ENCODE assay signal across 8 cellular contexts in genomic region chrX:48896611-48897011, GRCh38. TPM values are rescaled to one million over a fixed set of nuclear protein-coding genes. Genes with fewer than 3 reads are reported as not detected.
DNase-seq lines count a peak whose midpoint lies in the region.

No MANE protein-coding gene starts in this region.

- WGBS in trophoblast cell (ENCODE audit: extremely low coverage, insufficient coverage, insufficient read length), result no CpG with 5 or more reads among the region's 9 CpGs

- H2BK12ac ChIP-seq in trophoblast cell (ENCODE audit: low read length), result no peak overlapping the region

- H3K9ac ChIP-seq in trophoblast cell (ENCODE audit: low read length), result peak overlapping the region; percentile 70

- H3K14ac ChIP-seq in trophoblast cell (ENCODE audit: low read length), result no peak overlapping the region

- H4K8ac ChIP-seq in trophoblast cell (ENCODE audit: low read depth, low read length), result no peak overlapping the region

- DNase-seq in NCI-H2227 (lab: John Stamatoyannopoulos, UW; ENCODE audit: unreplicated experiment), result peak; percentile 32
- DNase-seq in NCI-H2227 treated with DMSO at 0.1 percent for 48 hours (lab: John Stamatoyannopoulos, UW), result no peak
- peak; percentile 57 for DNase-seq in RPMI7951 (ENCODE audit: low read depth)
- no peak for DNase-seq in epithelial cell of prostate (ENCODE audit: low read depth, low spot score)
- no peak for DNase-seq in trophoblast cell
- DNase-seq in mesenteric fat pad (ENCODE audit: low spot score), result no peak
- no peak for DNase-seq in activated effector memory CD4-positive, alpha-beta T cell treated with anti-CD3 and anti-CD28 coated beads, Interleukin-2, amount 50 U/mL, for 16 hours
- DNase-seq in DMS 273 (lab: John Stamatoyannopoulos, UW; ENCODE audit: unreplicated experiment), result no peak

- no peaks in the 10 kb centered on the region for H3K27me3 ChIP-seq in trophoblast cell (ENCODE audit: insufficient read depth, low read length)

- H4K91ac ChIP-seq in trophoblast cell (ENCODE audit: low read depth, low read length), result no peak overlapping the region

- H2AFZ ChIP-seq in trophoblast cell (ENCODE audit: insufficient read depth, low read length, poor library complexity), result no peak overlapping the region

- H3K4me3 ChIP-seq in trophoblast cell (ENCODE audit: low read depth, low read length), result no peak overlapping the region

- H3K4ac ChIP-seq in trophoblast cell (ENCODE audit: low read depth, low read length), result peak overlapping the region; percentile 9

- peak overlapping the region; percentile 89 for H2AK5ac ChIP-seq in trophoblast cell (ENCODE audit: low read length)

- peaks cover 11% of the 10 kb centered on the region for H3K79me1 ChIP-seq in trophoblast cell (ENCODE audit: low read length)

- H3K79me2 ChIP-seq in trophoblast cell (ENCODE audit: control insufficient read depth, insufficient read depth, low read length, poor library complexity), result peaks cover 5% of the 10 kb centered on the region

- H3K23ac ChIP-seq in trophoblast cell (ENCODE audit: low read length), result no peak overlapping the region

- no peak overlapping the region for H2BK5ac ChIP-seq in trophoblast cell (ENCODE audit: low read depth, low read length, poor library complexity)

- H3K4me1 ChIP-seq in trophoblast cell (ENCODE audit: control insufficient read depth in 1 of 2, insufficient read depth in 2 of 2, low read length in 2 of 2), result peaks cover 6 to 9% of the 10 kb centered on the region in 2 experiments

- H3K27ac ChIP-seq in epithelial cell of prostate (peak overlapping the region; percentile 81), trophoblast cell (ENCODE audit: low read depth, low read length) (peak overlapping the region; percentile 58)

- H3K36me3 ChIP-seq in trophoblast cell (ENCODE audit: control insufficient read depth in 1 of 2, insufficient read depth in 2 of 2, low read length in 2 of 2), result peaks cover 15 to 28% of the 10 kb centered on the region in 2 experiments

- no peak overlapping the region for H3K18ac ChIP-seq in trophoblast cell (ENCODE audit: low read length)

- no peak overlapping the region for H4K12ac ChIP-seq in trophoblast cell (ENCODE audit: low read depth, low read length)

- H3K9me3 ChIP-seq in trophoblast cell (ENCODE audit: insufficient read depth, low read depth, low read length), result no peaks in the 10 kb centered on the region

- peak overlapping the region; percentile 91 for H3K4me2 ChIP-seq in trophoblast cell (ENCODE audit: low read length)

- no peak overlapping the region for H2BK120ac ChIP-seq in trophoblast cell (ENCODE audit: insufficient read depth, low read length, poor library complexity)

RNA-seq across cellular contexts. Expression of gene TIMM17B, which starts 1.0 kb away (rescaled TPM):
- 75.1 and 106 TPM in 2 replicates for total RNA-seq in RPMI7951 (2014; rRNA removed; shearing (Covaris generic))
- 62.5 and 64.3 TPM in 2 replicates for polyA plus RNA-seq in trophoblast cell (2013)
- 22.1 TPM for total RNA-seq in mesenteric fat pad

RNA-seq across cellular contexts. Expression of gene PQBP1, which starts 1.1 kb away (rescaled TPM):
- total RNA-seq in RPMI7951 (2014; rRNA removed; shearing (Covaris generic)), result 74.1 and 75.8 TPM in 2 replicates
- polyA plus RNA-seq in trophoblast cell (2013), result 54.2 and 56.5 TPM in 2 replicates
- 50.6 TPM for total RNA-seq in mesenteric fat pad

RNA-seq across cellular contexts. Expression of gene SLC35A2, which starts 14.8 kb away (rescaled TPM):
- 29.9 and 40.6 TPM in 2 replicates for total RNA-seq in RPMI7951 (2014; rRNA removed; shearing (Covaris generic))
- 29.7 and 29.9 TPM in 2 replicates for polyA plus RNA-seq in trophoblast cell (2013)
- total RNA-seq in mesenteric fat pad, result 24.5 TPM

RNA-seq across cellular contexts. Expression of gene PIM2, which starts 22.2 kb away (rescaled TPM):
- total RNA-seq in RPMI7951 (2014; rRNA removed; shearing (Covaris generic)), result 21.3 and 22.0 TPM in 2 replicates
- 5.0 and 5.4 TPM in 2 replicates for polyA plus RNA-seq in trophoblast cell (2013)
- total RNA-seq in mesenteric fat pad, result 5.7 TPM

Comparison
In these comparisons a context has a peak if more than half of its experiments do, and no peak if none do; other contexts are left out.
1. DNase-seq: peak in NCI-H2227 (single experiment) and RPMI7951 (single experiment); none in NCI-H2227 treated with DMSO at 0.1 percent for 48 hours (single experiment), epithelial cell of prostate (single experiment), trophoblast cell (0 of 2), mesenteric fat pad (single experiment), activated effector memory CD4-positive, alpha-beta T cell treated with anti-CD3 and anti-CD28 coated beads, Interleukin-2, amount 50 U/mL, for 16 hours (single experiment) and DMS 273 (single experiment).